16 cellular contexts compared by ENCODE assay signal in genomic region chr5:88250010-88250409, GRCh38.
"Had no signal": no experiment of that assay in that cellular context is flagged by ENCODE, and none has a peak within 500 bp of the region (broad histone marks: within the 10 kb centered on the region; RNA-seq: fewer than 3 reads in every experiment).

No MANE protein-coding gene starts in this region.

- H3K27me3 ChIP-seq: left lung, neutrophil, transverse colon had no signal

- FAIRE-seq: colon, endometrium, kidney had no signal

- H2AFZ ChIP-seq: parathyroid adenoma had no signal

- H3K27me3 Mint-ChIP-seq: naive B cell had no signal

- ATAC-seq: esophagus mucosa, left lung had no signal

- H3K9me3 ChIP-seq: left lung, neutrophil, transverse colon had no signal

- DNase-seq: activated gamma-delta T cell treated with Interleukin-2 at 50 U/mL for 16 hours; amniotic stem cell; hippocampal formation; kidney; left lung; naive B cell; stimulated activated CD4-positive, alpha-beta T cell treated with anti-CD3 and anti-CD28 coated beads, Interleukin-12 subunit alpha, Interleukin-12 subunit beta, amount 100 ng/mL, for 4 hours; stimulated activated CD4-positive, alpha-beta T cell treated with anti-CD3 and anti-CD28 coated beads, Interleukin-2, amount 100 ng/mL, for 24 hours; transverse colon had no signal

- H3K9me3 Mint-ChIP-seq: naive B cell had no signal

- H3K27ac ChIP-seq: left lung, neutrophil, parathyroid adenoma, SK-N-MC, transverse colon, VCaP had no signal

- H3K4me1 ChIP-seq: left lung had no signal

- H3K9ac ChIP-seq: parathyroid adenoma had no signal
